ENCODE assay signal across 21 cellular contexts in genomic region chr12:34236073-34236472, GRCh38.
"Had no signal": no experiment of that assay in that cellular context is flagged by ENCODE, and none has a peak within 500 bp of the region (broad histone marks: within the 10 kb centered on the region; RNA-seq: fewer than 3 reads in every experiment).

No MANE protein-coding gene starts in this region.

- FAIRE-seq: endometrium, islet of Langerhans had no signal

- H3K4me3 ChIP-seq: esophagus muscularis mucosa, gastrocnemius medialis, heart right ventricle, sigmoid colon, skin epidermis, testis, tibial nerve had no signal

- H3K27me3 ChIP-seq: gastrocnemius medialis, heart right ventricle, neutrophil, sigmoid colon, testis, tibial nerve had no signal

- H3K27ac ChIP-seq: epithelial cell of prostate, esophagus muscularis mucosa, gastrocnemius medialis, heart right ventricle, neutrophil, sigmoid colon, skin epidermis, testis, tibial nerve had no signal

- H3K36me3 ChIP-seq: esophagus muscularis mucosa, gastrocnemius medialis, heart right ventricle, neutrophil, sigmoid colon, tibial nerve had no signal

- DNase-seq: effector memory CD4-positive, alpha-beta T cell; gastrocnemius medialis; heart right ventricle; hypothalamus; mammary epithelial cell; naive thymus-derived CD4-positive, alpha-beta T cell; nephron progenitor cell; posterior cingulate gyrus; sigmoid colon; stimulated activated CD4-positive, alpha-beta T cell treated with anti-CD3 and anti-CD28 coated beads, Interleukin-2, amount 100 ng/mL, for 24 hours; stimulated activated CD4-positive, alpha-beta T cell treated with anti-CD3 and anti-CD28 coated beads, Interleukin-4, amount 100 ng/mL, for 4 hours; stimulated activated naive B cell treated with anti-CD40 and anti-IgM and Interleukin-4, amounts not matched to agents 10 μg/mL and 1 μg/mL and 100 μg/mL, for 72 hours; stimulated activated naive CD8-positive, alpha-beta T cell treated with anti-CD3 and anti-CD28 coated beads, Interleukin-15, amount 100 ng/mL, for 72 hours; testis had no signal

- H3K4me1 ChIP-seq: esophagus muscularis mucosa, gastrocnemius medialis, heart right ventricle, sigmoid colon, testis, tibial nerve had no signal

- H3K9me3 ChIP-seq: esophagus muscularis mucosa, gastrocnemius medialis, heart right ventricle, neutrophil, testis had no signal
